In genomic region chr22:37418627-37419369, GRCh38 we compare ENCODE assay signal across 9 cellular contexts. TPM values are rescaled to one million over a fixed set of nuclear protein-coding genes. Genes with fewer than 3 reads are reported as not detected.
DNase-seq lines count a peak whose midpoint lies in the region; ATAC-seq, FAIRE-seq and TF ChIP-seq lines count a peak whose summit lies in the region.
"Had no signal": no experiment of that assay in that cellular context is flagged by ENCODE, and none has a peak within 500 bp of the region (broad histone marks: within the 10 kb centered on the region; RNA-seq: fewer than 3 reads in every experiment).

No MANE protein-coding gene starts in this region.

- POLR2A ChIA-PET in activated CD4-positive, alpha-beta T cell treated with anti-CD3 and anti-CD28 coated beads for 36 hours (lab: Charles Lee): no interaction called here
- POLR2A ChIA-PET in PC-9 (lab: Charles Lee; ENCODE audit: unreplicated experiment): no interaction called here

- FAIRE-seq in GM12892 (lab: Jason Lieb, UNC): no peak

- intact Hi-C loops in activated CD4-positive, alpha-beta T cell treated with anti-CD3 and anti-CD28 coated beads for 36 hours (cut with DNase I, micrococcal nuclease): no loop called here
- intact Hi-C loops in PC-9 (cut with micrococcal nuclease; ENCODE audit: unreplicated experiment): no loop called here
- intact Hi-C loops in cardiac septum (cut with DNase I): no loop called here

- H3K4me1 ChIP-seq in PC-9 (replicated peaks; ENCODE audit: insufficient read depth) (peaks cover 27% of the 10 kb centered on the region), skeletal muscle satellite cell (ENCODE audit: control insufficient read depth, insufficient read depth, low read length) (peaks cover 19% of the 10 kb centered on the region)

- peaks cover 29% of the 10 kb centered on the region; the same call in 1 of the 2 replicates for H3F3A ChIP-seq in PC-9 (ENCODE audit: insufficient read depth, low read depth)

- TF ChIP-seq POLR2A in GM12892 (IDR thresholded peaks at IDR 0.05; ENCODE audit: low read depth, low read length): no peak

- no peaks in the 10 kb centered on the region; the same call in 1 of the 2 replicates for H4K20me1 ChIP-seq in PC-9 (ENCODE audit: insufficient read depth)

- peak overlapping the region; percentile 82 for H3K4me2 ChIP-seq in PC-9
- H3K4me2 ChIP-seq in skeletal muscle satellite cell (ENCODE audit: low read length): peak overlapping the region; percentile 89

- H3K36me3 Mint-ChIP-seq in activated CD4-positive, alpha-beta T cell treated with anti-CD3 and anti-CD28 coated beads for 36 hours (ENCODE audit: low read depth): no peaks in the 10 kb centered on the region

- H3K9me3 ChIP-seq in PC-9 (ENCODE audit: insufficient read depth, low read depth) (no peaks in the 10 kb centered on the region), skeletal muscle satellite cell (replicated peaks; ENCODE audit: low read length) (no peaks in the 10 kb centered on the region)
- H3K9me3 ChIP-seq: esophagus muscularis mucosa had no signal

- no peaks in the 10 kb centered on the region for H3K9me2 ChIP-seq in PC-9 (ENCODE audit: insufficient read depth)

- TF ChIP-seq CTCF in PC-9 (conservative IDR thresholded peaks at IDR 0.05) (no peak), epithelial cell of esophagus (IDR thresholded peaks at IDR 0.05; ENCODE audit: insufficient read depth, low read depth, low read length, missing control alignments) (peak; percentile 5)

- CTCF ChIA-PET in activated CD4-positive, alpha-beta T cell treated with anti-CD3 and anti-CD28 coated beads for 36 hours (lab: Charles Lee): interaction anchor here (1.1 kb wide), 1 partner anchor 159 kb away, joined by 3 read pairs; no protein-coding TSS in a partner anchor
- CTCF ChIA-PET in PC-9 (lab: Charles Lee): no interaction called here

- no peaks in the 10 kb centered on the region for H3K9me3 Mint-ChIP-seq in activated CD4-positive, alpha-beta T cell treated with anti-CD3 and anti-CD28 coated beads for 36 hours (ENCODE audit: low read depth)

- peaks cover 26% of the 10 kb centered on the region for H3K4me1 Mint-ChIP-seq in activated CD4-positive, alpha-beta T cell treated with anti-CD3 and anti-CD28 coated beads for 36 hours

- peaks cover 51% of the 10 kb centered on the region for H3K79me2 ChIP-seq in PC-9 (ENCODE audit: low read depth)

- H3K27me3 Mint-ChIP-seq in activated CD4-positive, alpha-beta T cell treated with anti-CD3 and anti-CD28 coated beads for 36 hours: peaks cover 47% of the 10 kb centered on the region

- peak overlapping the region; percentile 55 for H3K4me3 Mint-ChIP-seq in activated CD4-positive, alpha-beta T cell treated with anti-CD3 and anti-CD28 coated beads for 36 hours

- H3K27ac Mint-ChIP-seq in activated CD4-positive, alpha-beta T cell treated with anti-CD3 and anti-CD28 coated beads for 36 hours: no peak overlapping the region

- H3K9ac ChIP-seq in skeletal muscle satellite cell (ENCODE audit: low read depth, low read length): no peak overlapping the region

- DNase-seq in activated CD4-positive, alpha-beta T cell treated with anti-CD3 and anti-CD28 coated beads for 36 hours: no peak
- DNase-seq in activated CD4-positive, alpha-beta T cell treated with anti-CD3 and anti-CD28 coated beads for 48 hours: no peak
- DNase-seq in PC-9: no peak
- peak; percentile 49 for DNase-seq in epithelial cell of esophagus (ENCODE audit: low read depth)
- no peak for DNase-seq in GM12892 (ENCODE audit: insufficient read length)
- no peak for DNase-seq in stimulated activated CD4-positive, alpha-beta T cell treated with anti-CD3 and anti-CD28 coated beads, Interleukin-2, amount 100 ng/mL, for 48 hours
- no peak for DNase-seq in cardiac septum (ENCODE audit: low spot score)

- H3K36me3 ChIP-seq in PC-9 (ENCODE audit: low read depth): no peaks in the 10 kb centered on the region
- no peaks in the 10 kb centered on the region for H3K36me3 ChIP-seq in skeletal muscle satellite cell (ENCODE audit: insufficient read depth, low read length)
- H3K36me3 ChIP-seq: esophagus muscularis mucosa had no signal

- no peak overlapping the region for H2AFZ ChIP-seq in PC-9

- H3K4me3 ChIP-seq in PC-9 (peak overlapping the region; percentile 60; the same call in 1 of the 2 replicates), epithelial cell of esophagus (ENCODE audit: low read length) (no peak overlapping the region), skeletal muscle satellite cell (ENCODE audit: low read length) (no peak overlapping the region)

- H3K27me3 ChIP-seq in PC-9 (ENCODE audit: insufficient read depth, low read depth) (no peaks in the 10 kb centered on the region), skeletal muscle satellite cell (ENCODE audit: control insufficient read depth, insufficient read depth, low read length) (peaks cover 36% of the 10 kb centered on the region)

- no TSS peak for BruUV-seq in PC-9 (replicated peaks; lab: Mats Ljungman, UMichigan)

- ATAC-seq in activated CD4-positive, alpha-beta T cell treated with anti-CD3 and anti-CD28 coated beads for 36 hours: no peak

- no peak overlapping the region for H3K27ac ChIP-seq in PC-9
- H3K27ac ChIP-seq: esophagus muscularis mucosa had no signal

RNA-seq across cellular contexts. Expression of gene ELFN2, which starts 8.5 kb away (rescaled TPM):
- under 1 TPM; 0.19 to 0.25 TPM for total RNA-seq in activated CD4-positive, alpha-beta T cell treated with anti-CD3 and anti-CD28 coated beads for 36 hours
- total RNA-seq in PC-9 (2021) (30.8 and 36.6 TPM in 2 replicates), cardiac septum (0.03 TPM)
- 0.22 and 2.0 TPM in 2 replicates for total RNA-seq in skeletal muscle satellite cell (2012; rRNA removed)
- not detected for polyA plus RNA-seq in GM12892 (2012; ENCODE audit: missing spikeins)

Comparison
In these comparisons a context has a peak if more than half of its experiments do, and no peak if none do; other contexts are left out.
1. RNA of gene ELFN2, which starts 8.5 kb away (total RNA-seq): 30.8 to 36.6 TPM in PC-9; 0.19 to 0.25 TPM in activated CD4-positive, alpha-beta T cell treated with anti-CD3 and anti-CD28 coated beads for 36 hours and 0.03 TPM in cardiac septum (single experiment); every median in the first group is over 10 times any median in the second.